ENCODE assay signal across 1 cellular context in the genomic region with DNA sequence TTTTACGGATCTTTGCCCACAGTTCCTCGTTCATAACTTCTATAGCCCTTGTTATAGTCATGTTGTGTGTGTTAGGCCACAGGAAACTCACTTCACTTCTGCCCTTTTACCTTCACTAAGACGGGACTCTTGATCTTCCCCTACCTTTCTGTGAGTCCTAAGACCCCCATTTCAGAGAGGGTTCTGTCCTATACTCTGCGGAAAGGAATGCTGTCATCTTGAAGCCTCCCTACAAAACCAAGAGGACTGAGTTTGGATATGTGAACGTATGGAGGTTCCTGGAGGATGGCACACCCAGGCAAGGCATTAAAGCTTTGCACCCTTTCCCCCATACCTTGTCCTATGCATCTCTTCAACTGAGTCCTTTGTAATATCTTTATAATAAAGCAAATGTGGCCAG.
TF ChIP-seq lines count a peak whose summit lies in the region.

No MANE protein-coding gene starts in this region.

TF ChIP-seq in A549, 52 proteins besides CTCF, POLR2A, EP300 and RAD21 (continued from another document):
- TF ChIP-seq, protein P1, sequence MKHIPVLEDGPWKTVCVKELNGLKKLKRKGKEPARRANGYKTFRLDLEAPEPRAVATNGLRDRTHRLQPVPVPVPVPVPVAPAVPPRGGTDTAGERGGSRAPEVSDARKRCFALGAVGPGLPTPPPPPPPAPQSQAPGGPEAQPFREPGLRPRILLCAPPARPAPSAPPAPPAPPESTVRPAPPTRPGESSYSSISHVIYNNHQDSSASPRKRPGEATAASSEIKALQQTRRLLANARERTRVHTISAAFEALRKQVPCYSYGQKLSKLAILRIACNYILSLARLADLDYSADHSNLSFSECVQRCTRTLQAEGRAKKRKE (CRISPR knock-in tag; IDR thresholded peaks at IDR 0.05; ENCODE audit: low read depth) = no peak
